ENCODE assay signal across 9 cellular contexts in the genomic region with DNA sequence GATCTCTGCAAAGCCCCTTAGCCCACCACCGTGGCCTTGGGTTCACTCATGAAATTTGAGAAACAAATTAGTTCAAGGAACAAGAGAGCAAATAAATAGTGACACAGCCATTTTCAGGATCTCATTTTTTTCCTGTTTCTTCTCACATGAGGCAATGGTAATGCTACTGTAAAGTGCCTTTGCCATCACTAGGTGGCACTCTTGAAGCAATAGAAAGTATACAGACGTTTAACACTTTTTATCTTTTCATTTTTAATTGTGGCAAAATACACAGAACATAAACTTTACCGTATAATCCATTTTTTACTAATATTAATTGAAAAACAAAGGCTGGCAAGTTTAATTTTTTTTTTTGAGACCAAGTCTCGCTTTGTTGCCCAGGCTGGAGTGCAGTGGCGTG.
DNase-seq lines count a peak whose midpoint lies in the region; ATAC-seq and TF ChIP-seq lines count a peak whose summit lies in the region.
"Had no signal": no experiment of that assay in that cellular context is flagged by ENCODE, and none has a peak within 500 bp of the region (broad histone marks: within the 10 kb centered on the region; RNA-seq: fewer than 3 reads in every experiment).

No MANE protein-coding gene starts in this region.

- DNase-seq in NCI-H1105 treated with DMSO at 0.1 percent for 48 hours (lab: John Stamatoyannopoulos, UW) (peak; percentile 28), NCI-H1105 (lab: John Stamatoyannopoulos, UW) (no peak), left ventricle myocardium inferior (no peak), superior temporal gyrus (ENCODE audit: extremely low spot score) (peak; percentile 87), foreskin melanocyte (no peak), DMS153 treated with DMSO at 0.1 percent for 48 hours (lab: John Stamatoyannopoulos, UW; ENCODE audit: unreplicated experiment) (no peak)

- intact Hi-C loops in left ventricle myocardium inferior (cut with micrococcal nuclease): loop anchor here (5.0 kb wide), 1 partner anchor 349 kb away; no protein-coding TSS in a partner anchor

- H3K4me2 ChIP-seq in SU-DHL-6 (ENCODE audit: low read depth, low read length, poor library complexity, severe bottlenecking): no peak overlapping the region

- no peak overlapping the region for H3K4me3 ChIP-seq in SU-DHL-6 (ENCODE audit: insufficient read depth, low read length, poor library complexity, severe bottlenecking)
- H3K4me3 ChIP-seq in left ventricle myocardium inferior: no peak overlapping the region
- H3K4me3 ChIP-seq: suprapubic skin had no signal

- no peaks in the 10 kb centered on the region for H3K79me2 ChIP-seq in SU-DHL-6 (ENCODE audit: insufficient read depth, low read length)

- no peak overlapping the region for H2AFZ ChIP-seq in SU-DHL-6 (ENCODE audit: low read depth, low read length, severe bottlenecking)

- H3K9me3 ChIP-seq in SU-DHL-6 (ENCODE audit: insufficient read depth, low read length): no peaks in the 10 kb centered on the region
- H3K9me3 ChIP-seq in left ventricle myocardium inferior (replicated peaks): no peaks in the 10 kb centered on the region
- H3K9me3 ChIP-seq: suprapubic skin had no signal

- H3F3A ChIP-seq in SU-DHL-6 (ENCODE audit: insufficient read depth): no peaks in the 10 kb centered on the region

- H3K9ac ChIP-seq in SU-DHL-6 (ENCODE audit: low read length): no peak overlapping the region

- no peak overlapping the region for H3K27ac ChIP-seq in SU-DHL-6 (ENCODE audit: low read depth, low read length)
- no peak overlapping the region for H3K27ac ChIP-seq in left ventricle myocardium inferior (replicated peaks)
- H3K27ac ChIP-seq: suprapubic skin had no signal

- H3K36me3 ChIP-seq in SU-DHL-6 (ENCODE audit: low read length): no peaks in the 10 kb centered on the region
- H3K36me3 ChIP-seq in left ventricle myocardium inferior: no peaks in the 10 kb centered on the region
- H3K36me3 ChIP-seq: suprapubic skin had no signal

- ATAC-seq in GM18907 (IDR thresholded peaks at IDR 0.05; ENCODE audit: unreplicated experiment): no peak

- no peaks in the 10 kb centered on the region for H3K27me3 ChIP-seq in SU-DHL-6 (ENCODE audit: low read length)
- peaks cover 24% of the 10 kb centered on the region for H3K27me3 ChIP-seq in left ventricle myocardium inferior (ENCODE audit: low read depth)
- H3K27me3 ChIP-seq: suprapubic skin had no signal

- H3K9me2 ChIP-seq in SU-DHL-6 (replicated peaks; ENCODE audit: insufficient read depth, low read length): no peaks in the 10 kb centered on the region

- H4K20me1 ChIP-seq in SU-DHL-6 (ENCODE audit: low read depth, low read length): no peaks in the 10 kb centered on the region

- H3K4me1 ChIP-seq in left ventricle myocardium inferior: no peaks in the 10 kb centered on the region
- H3K4me1 ChIP-seq: suprapubic skin had no signal

- TF ChIP-seq CTCF in SU-DHL-6 (IDR thresholded peaks at IDR 0.05; ENCODE audit: insufficient read depth, low read length, poor library complexity, severe bottlenecking): peak; percentile 60
- TF ChIP-seq CTCF in left ventricle myocardium inferior (IDR thresholded peaks at IDR 0.05; ENCODE audit: borderline replicate concordance): peak; percentile 69

Comparison
In these comparisons a context has a peak if more than half of its experiments do, and no peak if none do; other contexts are left out.
1. DNase-seq: peak in NCI-H1105 treated with DMSO at 0.1 percent for 48 hours (single experiment) and superior temporal gyrus (single experiment); none in NCI-H1105 (single experiment), left ventricle myocardium inferior (single experiment), foreskin melanocyte (single experiment) and DMS153 treated with DMSO at 0.1 percent for 48 hours (single experiment).